In genomic region chr5:87845734-87846133, GRCh38 we compare ENCODE assay signal across 24 cellular contexts.
A peak's percentile ranks its signal among the peaks of the same experiment; 100 is the strongest.
DNase-seq lines count a peak whose midpoint lies in the region; ATAC-seq, FAIRE-seq and TF ChIP-seq lines count a peak whose summit lies in the region.
"Had no signal": no experiment of that assay in that cellular context is flagged by ENCODE, and none has a peak within 500 bp of the region (broad histone marks: within the 10 kb centered on the region; RNA-seq: fewer than 3 reads in every experiment).

No MANE protein-coding gene starts in this region.

- no peak overlapping the region for H3K18ac ChIP-seq in mesendoderm (ENCODE audit: low read length)

- H3K27ac ChIP-seq in astrocyte (ENCODE audit: low read depth, low read length), result no peak overlapping the region
- H3K27ac ChIP-seq in mesendoderm (ENCODE audit: low read depth, low read length), result no peak overlapping the region
- H3K27ac ChIP-seq: BLaER1, Peyer's patch, SJSA1 had no signal

- no peaks in the 10 kb centered on the region for H3K9me3 ChIP-seq in astrocyte (ENCODE audit: insufficient read depth, low read depth, low read length)
- H3K9me3 ChIP-seq: Caco-2, MG63, Peyer's patch, SJSA1 had no signal

- H3K79me1 ChIP-seq in mesendoderm (ENCODE audit: low read length), result no peaks in the 10 kb centered on the region

- no peak for ATAC-seq in HG02798 (IDR thresholded peaks at IDR 0.05; ENCODE audit: poor library complexity, unreplicated experiment)

- H3K23ac ChIP-seq in mesendoderm (ENCODE audit: low read length), result no peak overlapping the region

- DNase-seq in HT1080 (ENCODE audit: low read depth) (peak; percentile 70), astrocyte (ENCODE audit: low read depth) (peak; percentile 47), mesendoderm (peak; percentile 5), dedifferentiated amniotic fluid mesenchymal stem cell (ENCODE audit: extremely low spot score) (no peak), NCI-H187 (lab: John Stamatoyannopoulos, UW) (no peak), NCI-H526 (lab: John Stamatoyannopoulos, UW) (no peak)
- DNase-seq: ACHN; Caco-2; CD4-positive, alpha-beta T cell; DMS 273 treated with DMSO at 0.1 percent for 48 hours; DMS79 treated with DMSO at 0.1 percent for 48 hours; Karpas-422; MG63; NCI-H1092; NCI-H1436 treated with DMSO at 0.1 percent for 48 hours; NCI-H2029; NCI-H2227 treated with DMSO at 0.1 percent for 48 hours; NCI-H510A treated with DMSO at 0.1 percent for 48 hours; NCI-H82; Peyer's patch; T-helper 1 cell had no signal

- H3K27ac Mint-ChIP-seq in astrocyte (ENCODE audit: unreplicated experiment), result peak overlapping the region; percentile 49
- H3K27ac Mint-ChIP-seq: CD4-positive, alpha-beta T cell had no signal

- H3K4me3 Mint-ChIP-seq in astrocyte (ENCODE audit: unreplicated experiment), result no peak overlapping the region
- H3K4me3 Mint-ChIP-seq: CD4-positive, alpha-beta T cell had no signal

- H2BK120ac ChIP-seq in mesendoderm (ENCODE audit: low read depth, low read length), result no peak overlapping the region

- no peak overlapping the region for H4K8ac ChIP-seq in mesendoderm (ENCODE audit: low read depth, low read length)

- H3K9me3 Mint-ChIP-seq in astrocyte (ENCODE audit: unreplicated experiment), result no peaks in the 10 kb centered on the region
- H3K9me3 Mint-ChIP-seq: CD4-positive, alpha-beta T cell had no signal

- no peak overlapping the region for H2AFZ ChIP-seq in astrocyte (ENCODE audit: low read depth, low read length)

- H3K56ac ChIP-seq in mesendoderm (ENCODE audit: low read length), result no peak overlapping the region

- no peak overlapping the region for H2BK5ac ChIP-seq in mesendoderm (ENCODE audit: low read length)

- no peak overlapping the region for H2AK5ac ChIP-seq in mesendoderm (ENCODE audit: low read length)

- no CpG with 5 or more reads among the region's 2 CpGs for WGBS in mesendoderm (ENCODE audit: extremely low coverage, insufficient coverage, low lambda C conversion rate)

- no peak overlapping the region for H4K5ac ChIP-seq in mesendoderm (ENCODE audit: low read length)

- H3K27me3 Mint-ChIP-seq in astrocyte (ENCODE audit: low read depth, unreplicated experiment), result no peaks in the 10 kb centered on the region
- H3K27me3 Mint-ChIP-seq: CD4-positive, alpha-beta T cell had no signal

- no peak overlapping the region for H3K4ac ChIP-seq in mesendoderm (ENCODE audit: low read depth, low read length)

- H3K4me1 Mint-ChIP-seq in astrocyte (ENCODE audit: low read depth, unreplicated experiment), result peaks cover 6% of the 10 kb centered on the region

- no peaks in the 10 kb centered on the region for H4K20me1 ChIP-seq in astrocyte (ENCODE audit: insufficient read depth, low read length)
- H4K20me1 ChIP-seq: BLaER1 had no signal

- FAIRE-seq in astrocyte (lab: Jason Lieb, UNC), result no peak

- no peaks in the 10 kb centered on the region for H3K36me3 Mint-ChIP-seq in astrocyte (ENCODE audit: low read depth, unreplicated experiment)

- H3K36me3 ChIP-seq in astrocyte (ENCODE audit: insufficient read depth, low read length) (no peaks in the 10 kb centered on the region), mesendoderm (ENCODE audit: control insufficient read depth, insufficient read depth, low read length) (no peaks in the 10 kb centered on the region)
- H3K36me3 ChIP-seq: BLaER1, MG63, Peyer's patch, SJSA1 had no signal

- H3K4me2 ChIP-seq in astrocyte (ENCODE audit: low read length), result no peak overlapping the region
- H3K4me2 ChIP-seq in mesendoderm (ENCODE audit: low read length), result no peak overlapping the region
- H3K4me2 ChIP-seq: BLaER1 had no signal

- no peak overlapping the region for H3K9ac ChIP-seq in astrocyte (ENCODE audit: low read length)
- no peak overlapping the region for H3K9ac ChIP-seq in mesendoderm (ENCODE audit: low read length)
- H3K9ac ChIP-seq: BLaER1 had no signal

- H3K27me3 ChIP-seq in astrocyte (ENCODE audit: insufficient read depth, low read length), result no peaks in the 10 kb centered on the region
- no peaks in the 10 kb centered on the region for H3K27me3 ChIP-seq in mesendoderm (ENCODE audit: insufficient read depth, low read length, poor library complexity)
- H3K27me3 ChIP-seq: BLaER1, Peyer's patch, SJSA1 had no signal

- H3K4me3 ChIP-seq in astrocyte (ENCODE audit: insufficient read depth, low read depth, low read length) (no peak overlapping the region), mesendoderm (ENCODE audit: low read length) (no peak overlapping the region)
- H3K4me3 ChIP-seq: BLaER1, MG63, Peyer's patch, SJSA1 had no signal

- no peak for TF ChIP-seq CTCF in astrocyte (IDR thresholded peaks at IDR 0.05; ENCODE audit: insufficient read depth, low read depth, low read length)

- H2BK15ac ChIP-seq in mesendoderm (replicated peaks; ENCODE audit: low read depth), result no peak overlapping the region

- H3K4me1 ChIP-seq in astrocyte (ENCODE audit: insufficient read depth, low read length), result no peaks in the 10 kb centered on the region
- H3K4me1 ChIP-seq in mesendoderm (ENCODE audit: control insufficient read depth, low read depth, low read length), result no peaks in the 10 kb centered on the region
- H3K4me1 ChIP-seq: BLaER1, Caco-2, Peyer's patch, SJSA1 had no signal

- H3K79me2 ChIP-seq in astrocyte (ENCODE audit: insufficient read depth, low read length) (no peaks in the 10 kb centered on the region), mesendoderm (ENCODE audit: control insufficient read depth, insufficient read depth, low read length) (no peaks in the 10 kb centered on the region)

Comparison
In these comparisons a context has a peak if more than half of its experiments do, and no peak if none do; other contexts are left out.
1. DNase-seq: peak in HT1080 (single experiment), astrocyte (single experiment) and mesendoderm (single experiment); none in dedifferentiated amniotic fluid mesenchymal stem cell (single experiment), NCI-H187 (0 of 2) and NCI-H526 (0 of 2).